Comparison of ENCODE assay signal across 9 cellular contexts in genomic region chr10:103491729-103492364, GRCh38. TPM values are rescaled to one million over a fixed set of nuclear protein-coding genes. Genes with fewer than 3 reads are reported as not detected.
A peak's percentile ranks its signal among the peaks of the same experiment; 100 is the strongest.
DNase-seq lines count a peak whose midpoint lies in the region; ATAC-seq, FAIRE-seq and TF ChIP-seq lines count a peak whose summit lies in the region.
"Had no signal": no experiment of that assay in that cellular context is flagged by ENCODE, and none has a peak within 500 bp of the region (broad histone marks: within the 10 kb centered on the region; RNA-seq: fewer than 3 reads in every experiment).

No MANE protein-coding gene starts in this region.

- no peaks in the 10 kb centered on the region for H3K79me2 ChIP-seq in K562 (ENCODE audit: control insufficient read depth, insufficient read depth, low read length)

- H3K27ac Mint-ChIP-seq in activated naive CD8-positive, alpha-beta T cell treated with anti-CD3 and anti-CD28 coated beads, Interleukin-2, amount 50 U/mL, for 24 hours = no peak overlapping the region

- BruUV-seq in K562 (replicated peaks; lab: Mats Ljungman, UMichigan) = no TSS peak

- peaks cover 0 to 14% of the 10 kb centered on the region in 2 experiments; a peak in 2 of 5 replicates for H3K4me1 ChIP-seq in K562 (replicated peaks in 1 of 2; ENCODE audit: control insufficient read depth in 2 of 2, insufficient read depth in 2 of 2, low read length in 2 of 2)
- peaks cover 12% of the 10 kb centered on the region for H3K4me1 ChIP-seq in mucosa of descending colon (ENCODE audit: low read depth)

- POLR2A ChIA-PET in AG04449 (lab: Yijun Ruan, JAX) = no interaction called here
- POLR2A ChIA-PET in K562 (lab: Yijun Ruan, JAX) = interaction anchor here (0.7 to 0.8 kb wide), 2 partner anchors 16 to 101 kb away, joined by 3 to 4 read pairs; no protein-coding TSS in a partner anchor

- H4K20me1 ChIP-seq in K562 (replicated peaks; ENCODE audit: control insufficient read depth, insufficient read depth, low read length) = no peaks in the 10 kb centered on the region; the same call in 1 of the 2 replicates

- TF ChIP-seq CTCF in AG04449 (IDR thresholded peaks at IDR 0.05; ENCODE audit: insufficient read depth, low read length, missing control alignments) (no peak), K562 (IDR thresholded peaks at IDR 0.05 in 2 of 3, conservative IDR thresholded peaks at IDR 0.05 in 1 of 3; ENCODE audit: insufficient read depth in 2 of 3, low read depth in 1 of 3, low read length in 3 of 3) (no peak), mucosa of descending colon (IDR thresholded peaks at IDR 0.05) (no peak)

- no peak for TF ChIP-seq EP300 in K562 (IDR thresholded peaks at IDR 0.05; ENCODE audit: low read length)

- peaks cover 27% of the 10 kb centered on the region for H3K4me1 Mint-ChIP-seq in activated naive CD8-positive, alpha-beta T cell treated with anti-CD3 and anti-CD28 coated beads, Interleukin-2, amount 50 U/mL, for 24 hours

- 8% methylated on average over 6 of the region's 7 CpGs for WGBS in K562 (ENCODE audit: insufficient coverage, low coverage, missing lambda C conversion rate)

- no peak for TF ChIP-seq POLR2A in K562 (conservative IDR thresholded peaks at IDR 0.05)

- no peak for TF ChIP-seq RAD21 in K562 (CRISPR knock-in tag; conservative IDR thresholded peaks at IDR 0.05 in 1 of 2, IDR thresholded peaks at IDR 0.05 in 1 of 2)

- no peak for FAIRE-seq in K562 (lab: Jason Lieb, UNC)

- H3K4me2 ChIP-seq in K562 (ENCODE audit: insufficient read depth, low read length) = no peak overlapping the region

- no peaks in the 10 kb centered on the region for H3K9me1 ChIP-seq in K562 (ENCODE audit: control insufficient read depth, insufficient read depth, low read length)

- intact Hi-C loops in K562 (cut with micrococcal nuclease) = no loop called here
- intact Hi-C loops in mucosa of descending colon (cut with DNase I, micrococcal nuclease) = no loop called here

- H3K9me3 ChIP-seq in K562 (replicated peaks; ENCODE audit: control insufficient read depth, insufficient read depth, low read depth, low read length) (no peaks in the 10 kb centered on the region), mucosa of descending colon (no peaks in the 10 kb centered on the region)

- H3K27me3 Mint-ChIP-seq in activated naive CD8-positive, alpha-beta T cell treated with anti-CD3 and anti-CD28 coated beads, Interleukin-2, amount 50 U/mL, for 24 hours = peaks cover 43% of the 10 kb centered on the region

- DNase-seq in AG04449 (ENCODE audit: low read depth, low spot score) (peak; percentile 92), HS-5 (ENCODE audit: low read depth) (peak; percentile 88), K562 (ENCODE audit: extremely low read depth in 1 of 4, low spot score in 3 of 4) (peak in 1 of 4 experiments; percentile 12), mucosa of descending colon (peak in 1 of 3 donors; percentile 16), CD1c-positive myeloid dendritic cell (ENCODE audit: extremely low spot score) (no peak)
- DNase-seq in activated naive CD8-positive, alpha-beta T cell treated with anti-CD3 and anti-CD28 coated beads, Interleukin-2, amount 50 U/mL, for 24 hours = no peak

- peaks cover 11 to 46% of the 10 kb centered on the region in 2 experiments; a peak in 4 of 5 replicates for H3K27me3 ChIP-seq in K562 (ENCODE audit: control insufficient read depth in 2 of 2, insufficient read depth in 2 of 2, low read length in 2 of 2)

- CTCF ChIA-PET in AG04449 (lab: Yijun Ruan, JAX) = interaction anchor here (0.8 to 2.7 kb wide), 9 partner anchors 9 to 203 kb away, joined by 3 to 18 read pairs (median 5); no protein-coding TSS in a partner anchor
- CTCF ChIA-PET in K562 (lab: Yijun Ruan, JAX; ENCODE audit: low intra/inter-chr PET ratio) = no interaction called here

- H3K36me3 Mint-ChIP-seq in activated naive CD8-positive, alpha-beta T cell treated with anti-CD3 and anti-CD28 coated beads, Interleukin-2, amount 50 U/mL, for 24 hours (ENCODE audit: low read depth) = no peaks in the 10 kb centered on the region

- ATAC-seq in K562 = 0 out of 3 replicates have a peak, but pooled peaks have one; percentile 26
- ATAC-seq in mucosa of descending colon = peak; percentile 53
- ATAC-seq in GM21515 (IDR thresholded peaks at IDR 0.05; ENCODE audit: unreplicated experiment) = no peak
- no peak for ATAC-seq in activated naive CD8-positive, alpha-beta T cell treated with anti-CD3 and anti-CD28 coated beads, Interleukin-2, amount 50 U/mL, for 24 hours
- ATAC-seq in GM21786 (IDR thresholded peaks at IDR 0.05; ENCODE audit: unreplicated experiment) = no peak

- H3K36me3 ChIP-seq in K562 (ENCODE audit: control insufficient read depth, insufficient read depth, low read length) (no peaks in the 10 kb centered on the region), mucosa of descending colon (ENCODE audit: low read depth) (no peaks in the 10 kb centered on the region)

- no peak overlapping the region for H3K9ac ChIP-seq in K562 (ENCODE audit: insufficient read depth in 1 of 2, low read depth in 2 of 2, low read length in 2 of 2)

- H3K4me3 ChIP-seq in AG04449 (ENCODE audit: low read depth, low read length) = no peak overlapping the region
- no peak overlapping the region for H3K4me3 ChIP-seq in K562
- H3K4me3 ChIP-seq in mucosa of descending colon = no peak overlapping the region

- H3K4me3 Mint-ChIP-seq in activated naive CD8-positive, alpha-beta T cell treated with anti-CD3 and anti-CD28 coated beads, Interleukin-2, amount 50 U/mL, for 24 hours = no peak overlapping the region

- no peak overlapping the region for H2AFZ ChIP-seq in K562 (ENCODE audit: low read depth, low read length)

- H3K27ac ChIP-seq in K562 (ENCODE audit: extremely low read depth, low read depth, low read length) = no peak overlapping the region
- H3K27ac ChIP-seq: HL-60 had no signal

- no peaks in the 10 kb centered on the region for H3K9me3 Mint-ChIP-seq in activated naive CD8-positive, alpha-beta T cell treated with anti-CD3 and anti-CD28 coated beads, Interleukin-2, amount 50 U/mL, for 24 hours

- in situ Hi-C loops in K562 (cut with MboI) = no loop called here

RNA-seq across cellular contexts. Expression of gene NEURL1, which starts 1.7 kb away (rescaled TPM):
- 1.3 TPM in 1 of 2 replicates, not detected in the other for total RNA-seq in K562 (2011; cell fraction: chromatin; rRNA removed; ENCODE audit: low replicate concordance)
- total RNA-seq in K562 (2011; cell fraction: nucleolus; rRNA removed) = 0.39 and 1.3 TPM in 2 replicates
- 0.22 and 0.84 TPM in 2 replicates for total RNA-seq in K562 (2011; cell fraction: nucleoplasm; rRNA removed)
- total RNA-seq in K562 (2014; rRNA removed) (0.08 and 0.45 TPM in 2 replicates), K562 (2014; rRNA removed; fragmentation: Illumina TruSeq; extraction: Trizol) (not detected in 2 replicates), K562 (2015; rRNA removed; fragmentation: Illumina TruSeq; extraction: Trizol) (not detected in 2 replicates), K562 (2021) (0.11 and 0.20 TPM in 2 replicates), mucosa of descending colon (10 to 100 TPM; 15.9 to 68.7 (median 42.9) TPM)
- polyA plus RNA-seq in K562 (2011; rRNA removed) (0.20 and 0.21 TPM in 2 replicates), K562 (2014; fragmentation: Illumina TruSeq; extraction: Trizol) (0.26 TPM in 1 of 2 replicates, not detected in the other), K562 (2014; fragmentation: Nextera tagmentation; extraction: Ambion mirVana) (under 1 TPM in 1 of 2 experiments, not detected in 1; 0.01 TPM), K562 (2014; rRNA removed) (0.04 TPM in 1 of 2 replicates, not detected in the other)
- polyA plus RNA-seq in K562 (2011; cell fraction: cytosol; rRNA removed) = 0.43 and 1.3 TPM in 2 replicates
- polyA plus RNA-seq in K562 (2011; cell fraction: nucleus; rRNA removed) = 0.38 and 2.3 TPM in 2 replicates
- 0.20 and 0.24 TPM in 2 replicates for polyA plus RNA-seq in K562 (2012)
- 0.11 TPM in 1 of 2 replicates, not detected in the other for polyA minus RNA-seq in K562 (2011; rRNA and poly(A)+ RNA removed)
- polyA minus RNA-seq in K562 (2011; cell fraction: cytosol; rRNA and poly(A)+ RNA removed) = 0.29 TPM in 1 of 2 replicates, not detected in the other
- polyA minus RNA-seq in K562 (2011; cell fraction: nucleus; rRNA and poly(A)+ RNA removed) = 0.22 and 0.67 TPM in 2 replicates

RNA-seq across cellular contexts. Expression of gene CALHM3, which starts 12.8 kb away (rescaled TPM):
- total RNA-seq in K562 (2011; cell fraction: chromatin; rRNA removed; ENCODE audit: low replicate concordance) = not detected in 2 replicates
- not detected in 2 replicates for total RNA-seq in K562 (2011; cell fraction: nucleolus; rRNA removed)
- not detected in 2 replicates for total RNA-seq in K562 (2011; cell fraction: nucleoplasm; rRNA removed)
- total RNA-seq in K562 (2014; rRNA removed) (not detected in 2 replicates), K562 (2014; rRNA removed; fragmentation: Illumina TruSeq; extraction: Trizol) (not detected in 2 replicates), K562 (2015; rRNA removed; fragmentation: Illumina TruSeq; extraction: Trizol) (not detected in 2 replicates), K562 (2021) (not detected in 2 replicates), mucosa of descending colon (not detected)
- polyA plus RNA-seq in K562 (2011; rRNA removed) (not detected in 2 replicates), K562 (2014; fragmentation: Illumina TruSeq; extraction: Trizol) (not detected in 2 replicates), K562 (2014; fragmentation: Nextera tagmentation; extraction: Ambion mirVana) (not detected), K562 (2014; rRNA removed) (not detected in 2 replicates)
- polyA plus RNA-seq in K562 (2011; cell fraction: cytosol; rRNA removed) = not detected in 2 replicates
- polyA plus RNA-seq in K562 (2011; cell fraction: nucleus; rRNA removed) = not detected in 2 replicates
- 0.10 TPM in 1 of 2 replicates, not detected in the other for polyA plus RNA-seq in K562 (2012)
- polyA minus RNA-seq in K562 (2011; rRNA and poly(A)+ RNA removed) = not detected in 2 replicates
- not detected in 2 replicates for polyA minus RNA-seq in K562 (2011; cell fraction: cytosol; rRNA and poly(A)+ RNA removed)
- not detected in 2 replicates for polyA minus RNA-seq in K562 (2011; cell fraction: nucleus; rRNA and poly(A)+ RNA removed)

RNA-seq across cellular contexts. Expression of gene CALHM1, which starts 33.1 kb away (rescaled TPM):
- total RNA-seq in K562 (2011; cell fraction: chromatin; rRNA removed; ENCODE audit: low replicate concordance) = not detected in 2 replicates
- not detected in 2 replicates for total RNA-seq in K562 (2011; cell fraction: nucleolus; rRNA removed)
- not detected in 2 replicates for total RNA-seq in K562 (2011; cell fraction: nucleoplasm; rRNA removed)
- not detected in 2 replicates for total RNA-seq in K562 (2014; rRNA removed)
- total RNA-seq in K562 (2014; rRNA removed; fragmentation: Illumina TruSeq; extraction: Trizol) = not detected in 2 replicates
- not detected in 2 replicates for total RNA-seq in K562 (2015; rRNA removed; fragmentation: Illumina TruSeq; extraction: Trizol)
- not detected in 2 replicates for total RNA-seq in K562 (2021)
- polyA plus RNA-seq in K562 (2011; rRNA removed) = not detected in 2 replicates
- polyA plus RNA-seq in K562 (2011; cell fraction: cytosol; rRNA removed) = not detected in 2 replicates
- not detected in 2 replicates for polyA plus RNA-seq in K562 (2011; cell fraction: nucleus; rRNA removed)
- not detected in 2 replicates for polyA plus RNA-seq in K562 (2012)
- not detected in 2 replicates for polyA plus RNA-seq in K562 (2014; fragmentation: Illumina TruSeq; extraction: Trizol)
- under 1 TPM in 1 of 2 experiments, not detected in 1; 0.03 TPM for polyA plus RNA-seq in K562 (2014; fragmentation: Nextera tagmentation; extraction: Ambion mirVana)
- polyA plus RNA-seq in K562 (2014; rRNA removed) = not detected in 2 replicates
- polyA minus RNA-seq in K562 (2011; rRNA and poly(A)+ RNA removed) = not detected in 2 replicates
- polyA minus RNA-seq in K562 (2011; cell fraction: cytosol; rRNA and poly(A)+ RNA removed) = not detected in 2 replicates
- polyA minus RNA-seq in K562 (2011; cell fraction: nucleus; rRNA and poly(A)+ RNA removed) = not detected in 2 replicates
- not detected for total RNA-seq in mucosa of descending colon

RNA-seq across cellular contexts. Expression of gene CALHM2, which starts 39.7 kb away (rescaled TPM):
- total RNA-seq in K562 (2011; cell fraction: chromatin; rRNA removed; ENCODE audit: low replicate concordance) = not detected in 2 replicates
- total RNA-seq in K562 (2011; cell fraction: nucleolus; rRNA removed) = not detected in 2 replicates
- total RNA-seq in K562 (2011; cell fraction: nucleoplasm; rRNA removed) = not detected in 2 replicates
- total RNA-seq in K562 (2014; rRNA removed) = not detected in 2 replicates
- not detected in 2 replicates for total RNA-seq in K562 (2014; rRNA removed; fragmentation: Illumina TruSeq; extraction: Trizol)
- not detected in 2 replicates for total RNA-seq in K562 (2015; rRNA removed; fragmentation: Illumina TruSeq; extraction: Trizol)
- total RNA-seq in K562 (2021) = 0.16 TPM in 1 of 2 replicates, not detected in the other
- 0.08 and 0.39 TPM in 2 replicates for polyA plus RNA-seq in K562 (2011; rRNA removed)
- 0.10 and 0.41 TPM in 2 replicates for polyA plus RNA-seq in K562 (2011; cell fraction: cytosol; rRNA removed)
- 0.17 and 0.35 TPM in 2 replicates for polyA plus RNA-seq in K562 (2011; cell fraction: nucleus; rRNA removed)
- polyA plus RNA-seq in K562 (2012) = 1.3 and 1.7 TPM in 2 replicates
- not detected in 2 replicates for polyA plus RNA-seq in K562 (2014; fragmentation: Illumina TruSeq; extraction: Trizol)
- under 1 TPM; 0.13 to 0.14 TPM for polyA plus RNA-seq in K562 (2014; fragmentation: Nextera tagmentation; extraction: Ambion mirVana)
- not detected in 2 replicates for polyA plus RNA-seq in K562 (2014; rRNA removed)
- polyA minus RNA-seq in K562 (2011; rRNA and poly(A)+ RNA removed) = not detected in 2 replicates
- 0.73 TPM in 1 of 2 replicates, not detected in the other for polyA minus RNA-seq in K562 (2011; cell fraction: cytosol; rRNA and poly(A)+ RNA removed)
- polyA minus RNA-seq in K562 (2011; cell fraction: nucleus; rRNA and poly(A)+ RNA removed) = 0.22 TPM in 1 of 2 replicates, not detected in the other
- total RNA-seq in mucosa of descending colon = 10 to 100 TPM in 2 of 3 donors, 1 to 10 TPM in 1; 5.8 to 16.8 (median 12.3) TPM

Comparison
In these comparisons a context has a peak if more than half of its experiments do, and no peak if none do; other contexts are left out.
1. DNase-seq: peak in AG04449 (single experiment) and HS-5 (single experiment); none in CD1c-positive myeloid dendritic cell (single experiment) and activated naive CD8-positive, alpha-beta T cell treated with anti-CD3 and anti-CD28 coated beads, Interleukin-2, amount 50 U/mL, for 24 hours (single experiment).
2. ATAC-seq: peak in K562 (single experiment) and mucosa of descending colon (single experiment); none in GM21515 (single experiment), activated naive CD8-positive, alpha-beta T cell treated with anti-CD3 and anti-CD28 coated beads, Interleukin-2, amount 50 U/mL, for 24 hours (single experiment) and GM21786 (single experiment).
3. RNA of gene NEURL1, which starts 1.7 kb away (total RNA-seq): 15.9 to 68.7 TPM in mucosa of descending colon; 0.08 to 1.3 TPM in K562; every median in the first group is over 4 times any median in the second.